ENCODE assay signal across 9 cellular contexts in the genomic region with DNA sequence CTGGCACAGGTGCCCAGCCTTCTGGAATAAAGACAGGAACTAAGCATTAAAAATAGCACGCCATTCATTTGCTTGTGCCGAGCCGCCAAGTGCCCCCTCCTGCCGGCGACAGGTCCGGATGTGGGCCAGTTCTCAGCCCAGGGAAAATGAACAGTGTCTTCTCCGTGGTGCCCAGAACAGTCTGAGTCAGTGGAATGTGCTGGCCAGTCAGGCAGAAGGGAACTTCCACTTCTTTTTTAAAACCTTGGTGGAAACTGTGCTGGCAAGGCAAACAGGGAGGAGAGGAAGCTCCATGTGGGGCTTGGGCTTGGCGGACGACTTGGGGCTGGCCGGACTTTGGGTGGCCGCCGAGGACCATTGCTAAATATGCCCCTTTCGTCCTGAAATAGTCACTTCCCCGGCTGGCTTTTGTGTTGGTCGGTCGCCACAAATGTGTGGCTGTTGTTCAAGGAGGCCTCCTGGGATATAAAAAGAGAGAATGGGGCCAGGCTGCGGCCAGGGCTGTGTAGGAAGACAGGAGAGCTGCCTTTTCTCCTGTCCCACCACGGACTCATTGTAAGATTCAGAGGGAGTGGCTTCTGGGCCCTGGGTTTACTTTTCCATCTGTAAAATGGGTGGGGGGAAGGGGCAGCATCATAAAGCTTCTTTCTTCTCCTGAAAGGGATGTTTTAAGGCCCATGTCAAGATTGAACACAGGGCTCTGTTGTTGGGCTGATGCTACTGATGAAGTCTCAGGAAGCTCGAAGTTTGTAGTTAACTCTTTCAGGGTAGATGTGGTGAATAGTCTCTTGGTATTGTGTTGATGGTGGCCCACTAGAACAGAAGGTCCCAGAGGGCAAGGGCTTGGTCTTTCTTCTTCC.
DNase-seq lines count a peak whose midpoint lies in the region; ATAC-seq lines count a peak whose summit lies in the region.
"Had no signal": no experiment of that assay in that cellular context is flagged by ENCODE, and none has a peak within 500 bp of the region (broad histone marks: within the 10 kb centered on the region; RNA-seq: fewer than 3 reads in every experiment).

No MANE protein-coding gene starts in this region.

- peak overlapping the region; percentile 79 for H3K27ac Mint-ChIP-seq in activated T-cell treated with anti-CD3 and anti-CD28 coated beads, Interleukin-2, amount 50 U/mL, for 24 hours
- peak overlapping the region; percentile 50 to 86 (median 75) for H3K27ac Mint-ChIP-seq in immature natural killer cell

- ATAC-seq in GM21576 (IDR thresholded peaks at IDR 0.05; ENCODE audit: unreplicated experiment): no peak

- no peaks in the 10 kb centered on the region for H3K9me3 Mint-ChIP-seq in activated T-cell treated with anti-CD3 and anti-CD28 coated beads, Interleukin-2, amount 50 U/mL, for 24 hours
- H3K9me3 Mint-ChIP-seq in immature natural killer cell: no peaks in the 10 kb centered on the region
- H3K9me3 Mint-ChIP-seq: CD4-positive, alpha-beta memory T cell had no signal

- H3K4me1 Mint-ChIP-seq in activated T-cell treated with anti-CD3 and anti-CD28 coated beads, Interleukin-2, amount 50 U/mL, for 24 hours (ENCODE audit: low read depth): peaks cover 49% of the 10 kb centered on the region
- H3K4me1 Mint-ChIP-seq in immature natural killer cell: peaks cover 59 to 80% of the 10 kb centered on the region in 2 donors

- peak overlapping the region; percentile 31 for H3K4me3 Mint-ChIP-seq in activated T-cell treated with anti-CD3 and anti-CD28 coated beads, Interleukin-2, amount 50 U/mL, for 24 hours
- H3K4me3 Mint-ChIP-seq in immature natural killer cell: peak overlapping the region in 4 of 5 donors; percentile 2 to 62 (median 28)

- H3K27me3 Mint-ChIP-seq in activated T-cell treated with anti-CD3 and anti-CD28 coated beads, Interleukin-2, amount 50 U/mL, for 24 hours: no peaks in the 10 kb centered on the region
- H3K27me3 Mint-ChIP-seq in immature natural killer cell (ENCODE audit: low read depth in 3 of 3): peaks cover 2 to 14% (median 4%) of the 10 kb centered on the region in 3 donors
- H3K27me3 Mint-ChIP-seq: CD4-positive, alpha-beta memory T cell had no signal

- no peak for DNase-seq in activated T-cell treated with anti-CD3 and anti-CD28 coated beads, Interleukin-2, amount 50 U/mL, for 24 hours
- DNase-seq in activated T-cell treated with anti-CD3 and anti-CD28 coated beads, Interleukin-2, amount 50 U/mL, for 1 hour: no peak
- DNase-seq in amniotic epithelial cell (ENCODE audit: low read depth): peak; percentile 70
- peak in 2 of 3 donors; percentile 27 to 39 for DNase-seq in immature natural killer cell
- peak; percentile 39 for DNase-seq in stimulated activated CD8-positive, alpha-beta memory T cell treated with anti-CD3 and anti-CD28 coated beads, Interleukin-4, amount 100 ng/mL, for 48 hours
- DNase-seq in NCI-H2171 (lab: John Stamatoyannopoulos, UW): no peak
- no peak for DNase-seq in NCI-H524 treated with DMSO at 0.1 percent for 48 hours (lab: John Stamatoyannopoulos, UW)

- H3K36me3 Mint-ChIP-seq in activated T-cell treated with anti-CD3 and anti-CD28 coated beads, Interleukin-2, amount 50 U/mL, for 24 hours (ENCODE audit: low read depth): peaks cover 15% of the 10 kb centered on the region
- peaks cover 9 to 10% (median 9%) of the 10 kb centered on the region in 3 donors for H3K36me3 Mint-ChIP-seq in immature natural killer cell

Comparison
In these comparisons a context has a peak if more than half of its experiments do, and no peak if none do; other contexts are left out.
1. DNase-seq: peak in amniotic epithelial cell (single experiment), immature natural killer cell (2 of 3) and stimulated activated CD8-positive, alpha-beta memory T cell treated with anti-CD3 and anti-CD28 coated beads, Interleukin-4, amount 100 ng/mL, for 48 hours (single experiment); none in activated T-cell treated with anti-CD3 and anti-CD28 coated beads, Interleukin-2, amount 50 U/mL, for 24 hours (single experiment), activated T-cell treated with anti-CD3 and anti-CD28 coated beads, Interleukin-2, amount 50 U/mL, for 1 hour (single experiment), NCI-H2171 (single experiment) and NCI-H524 treated with DMSO at 0.1 percent for 48 hours (single experiment).